Comparison of ENCODE assay signal across 1 cellular context in the genomic region with DNA sequence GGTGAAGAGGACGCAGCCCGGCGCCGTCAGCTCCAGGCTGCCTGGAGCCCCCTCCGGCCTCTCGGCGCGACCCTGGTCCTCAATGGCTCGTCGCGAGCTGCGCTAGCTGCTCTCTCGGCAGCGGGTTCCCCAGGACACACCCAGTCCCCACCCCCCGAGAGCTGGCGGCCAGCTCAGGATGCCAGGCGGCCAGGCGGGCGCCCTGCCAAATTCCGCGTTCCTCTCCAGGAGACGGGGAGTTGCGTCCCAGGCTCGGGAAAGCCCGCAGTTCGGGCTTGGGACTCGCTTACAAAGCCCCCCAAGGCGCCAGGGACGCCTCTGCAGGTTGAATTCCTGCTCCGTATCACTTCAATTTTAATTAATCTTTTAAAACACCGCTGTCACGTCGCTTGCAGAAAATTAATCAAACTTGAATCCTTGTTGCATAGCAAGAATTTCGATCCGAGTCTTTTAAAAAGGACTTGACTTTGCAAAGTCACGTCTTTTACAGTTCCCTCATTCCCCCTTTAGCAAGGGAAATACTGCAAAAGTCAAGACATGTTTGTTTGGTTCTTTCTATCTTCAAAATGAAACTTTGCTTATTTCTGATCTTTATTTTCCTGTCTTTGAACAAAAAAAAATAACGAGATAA.
TF ChIP-seq lines count a peak whose summit lies in the region.

No MANE protein-coding gene starts in this region.

TF ChIP-seq in HepG2, 621 proteins besides CTCF, POLR2A, EP300 and RAD21 (continues in another document):
- TF ChIP-seq MIER2 (CRISPR knock-in tag; IDR thresholded peaks at IDR 0.05), result no peak
- no peak for TF ChIP-seq TRIM22 (IDR thresholded peaks at IDR 0.05)
- peak; percentile 69; the same call in 1 of the 2 replicates for TF ChIP-seq ZNF878 (CRISPR knock-in tag; IDR thresholded peaks at IDR 0.05)
- TF ChIP-seq SRY (CRISPR knock-in tag; IDR thresholded peaks at IDR 0.05), result no peak
- TF ChIP-seq, protein P1, sequence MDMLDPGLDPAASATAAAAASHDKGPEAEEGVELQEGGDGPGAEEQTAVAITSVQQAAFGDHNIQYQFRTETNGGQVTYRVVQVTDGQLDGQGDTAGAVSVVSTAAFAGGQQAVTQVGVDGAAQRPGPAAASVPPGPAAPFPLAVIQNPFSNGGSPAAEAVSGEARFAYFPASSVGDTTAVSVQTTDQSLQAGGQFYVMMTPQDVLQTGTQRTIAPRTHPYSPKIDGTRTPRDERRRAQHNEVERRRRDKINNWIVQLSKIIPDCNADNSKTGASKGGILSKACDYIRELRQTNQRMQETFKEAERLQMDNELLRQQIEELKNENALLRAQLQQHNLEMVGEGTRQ (IDR thresholded peaks at IDR 0.05; ENCODE audit: low read depth, low read length), result no peak
- TF ChIP-seq, protein P1 (CRISPR knock-in tag; IDR thresholded peaks at IDR 0.05; ENCODE audit: borderline replicate concordance), result no peak
- peak; percentile 80; the same call in 1 of the 2 replicates for TF ChIP-seq KLF12 (CRISPR knock-in tag; IDR thresholded peaks at IDR 0.05; ENCODE audit: borderline replicate concordance)
- TF ChIP-seq ZNF431 (CRISPR knock-in tag; IDR thresholded peaks at IDR 0.05; ENCODE audit: borderline replicate concordance, low read depth), result no peak
- TF ChIP-seq NFYB (CRISPR knock-in tag; IDR thresholded peaks at IDR 0.05), result no peak; the same call in 1 of the 2 replicates
- TF ChIP-seq ZNF235 (CRISPR knock-in tag; IDR thresholded peaks at IDR 0.05; ENCODE audit: borderline replicate concordance), result no peak; the same call in 1 of the 2 replicates
- TF ChIP-seq ATF7 (IDR thresholded peaks at IDR 0.05), result no peak
- TF ChIP-seq ATF7 (CRISPR knock-in tag; IDR thresholded peaks at IDR 0.05), result no peak
- TF ChIP-seq RAD51 (IDR thresholded peaks at IDR 0.05; ENCODE audit: borderline replicate concordance), result no peak
- TF ChIP-seq, protein P2, sequence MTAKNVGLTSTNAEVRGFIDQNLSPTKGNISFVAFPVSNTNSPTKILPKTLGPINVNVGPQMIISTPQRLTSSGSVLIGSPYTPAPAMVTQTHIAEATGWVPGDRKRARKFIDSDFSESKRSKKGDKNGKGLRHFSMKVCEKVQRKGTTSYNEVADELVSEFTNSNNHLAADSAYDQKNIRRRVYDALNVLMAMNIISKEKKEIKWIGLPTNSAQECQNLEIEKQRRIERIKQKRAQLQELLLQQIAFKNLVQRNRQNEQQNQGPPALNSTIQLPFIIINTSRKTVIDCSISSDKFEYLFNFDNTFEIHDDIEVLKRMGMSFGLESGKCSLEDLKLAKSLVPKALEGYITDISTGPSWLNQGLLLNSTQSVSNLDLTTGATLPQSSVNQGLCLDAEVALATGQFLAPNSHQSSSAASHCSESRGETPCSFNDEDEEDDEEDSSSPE (CRISPR knock-in tag; IDR thresholded peaks at IDR 0.05), result no peak
- no peak; the same call in 1 of the 2 replicates for TF ChIP-seq NCOR1 (IDR thresholded peaks at IDR 0.05; ENCODE audit: borderline replicate concordance, low read length)
- TF ChIP-seq ZNF354B (CRISPR knock-in tag; IDR thresholded peaks at IDR 0.05), result no peak
- TF ChIP-seq ZNF749 (CRISPR knock-in tag; IDR thresholded peaks at IDR 0.05; ENCODE audit: borderline replicate concordance), result no peak
- TF ChIP-seq IRF2 (CRISPR knock-in tag; IDR thresholded peaks at IDR 0.05), result 0 out of 2 replicates have a peak, but pooled peaks have one; percentile 52
- TF ChIP-seq GLMP (CRISPR knock-in tag; IDR thresholded peaks at IDR 0.05; ENCODE audit: borderline replicate concordance), result no peak
- TF ChIP-seq ZNF292 (CRISPR knock-in tag; IDR thresholded peaks at IDR 0.05; ENCODE audit: borderline replicate concordance, low read depth), result no peak; the same call in 1 of the 2 replicates
- TF ChIP-seq PCBP1 (IDR thresholded peaks at IDR 0.05; ENCODE audit: borderline replicate concordance, low read depth, low read length), result 0 out of 2 replicates have a peak, but pooled peaks have one; percentile 46
- TF ChIP-seq DR1 (CRISPR knock-in tag; IDR thresholded peaks at IDR 0.05), result no peak
- no peak for TF ChIP-seq ZNF230 (CRISPR knock-in tag; IDR thresholded peaks at IDR 0.05)
- no peak; the same call in 1 of the 2 replicates for TF ChIP-seq ZNF746 (CRISPR knock-in tag; IDR thresholded peaks at IDR 0.05)
- TF ChIP-seq SCMH1 (CRISPR knock-in tag; IDR thresholded peaks at IDR 0.05; ENCODE audit: borderline replicate concordance), result no peak
- no peak for TF ChIP-seq PAWR (CRISPR knock-in tag; IDR thresholded peaks at IDR 0.05; ENCODE audit: borderline replicate concordance)
- TF ChIP-seq ZNF441 (CRISPR knock-in tag; IDR thresholded peaks at IDR 0.05; ENCODE audit: borderline replicate concordance), result no peak
- TF ChIP-seq ZKSCAN5 (CRISPR knock-in tag; IDR thresholded peaks at IDR 0.05), result no peak
- TF ChIP-seq AHR (CRISPR knock-in tag; IDR thresholded peaks at IDR 0.05), result peak; percentile 47; the same call in 1 of the 2 replicates
- TF ChIP-seq GABPA (IDR thresholded peaks at IDR 0.05; ENCODE audit: low read depth, low read length), result no peak
- peak; percentile 33; the same call in 1 of the 2 replicates for TF ChIP-seq GABPA (CRISPR knock-in tag; IDR thresholded peaks at IDR 0.05; ENCODE audit: low read depth)
- no peak for TF ChIP-seq ZNF496 (CRISPR knock-in tag; IDR thresholded peaks at IDR 0.05; ENCODE audit: insufficient replicate concordance)
- peak; percentile 55; the same call in 1 of the 2 replicates for TF ChIP-seq ZBTB38 (CRISPR knock-in tag; IDR thresholded peaks at IDR 0.05)
- peak; percentile 48; the same call in 1 of the 2 replicates for TF ChIP-seq NFKB2 (CRISPR knock-in tag; IDR thresholded peaks at IDR 0.05; ENCODE audit: borderline replicate concordance)
- no peak for TF ChIP-seq NFKBIZ (CRISPR knock-in tag; IDR thresholded peaks at IDR 0.05)
- TF ChIP-seq ZNF576 (CRISPR knock-in tag; IDR thresholded peaks at IDR 0.05), result no peak
- TF ChIP-seq ZNF691 (CRISPR knock-in tag; IDR thresholded peaks at IDR 0.05; ENCODE audit: borderline replicate concordance, low read depth), result no peak
- no peak for TF ChIP-seq ETS1 (CRISPR knock-in tag; IDR thresholded peaks at IDR 0.05)
- no peak for TF ChIP-seq ATRX (CRISPR knock-in tag; IDR thresholded peaks at IDR 0.05; ENCODE audit: borderline replicate concordance)
- TF ChIP-seq ELF3 (CRISPR knock-in tag; IDR thresholded peaks at IDR 0.05), result peak; percentile 91
- TF ChIP-seq ZNF33A (CRISPR knock-in tag; IDR thresholded peaks at IDR 0.05; ENCODE audit: borderline replicate concordance), result no peak; the same call in 1 of the 2 replicates
- TF ChIP-seq ZNF572 (CRISPR knock-in tag; IDR thresholded peaks at IDR 0.05), result no peak; the same call in 1 of the 2 replicates
- TF ChIP-seq GATAD2A (CRISPR knock-in tag; IDR thresholded peaks at IDR 0.05), result peak; percentile 81
- TF ChIP-seq NCOA2 (CRISPR knock-in tag; IDR thresholded peaks at IDR 0.05), result 0 out of 2 replicates have a peak, but pooled peaks have one; percentile 35
- no peak for TF ChIP-seq YEATS4 (CRISPR knock-in tag; IDR thresholded peaks at IDR 0.05; ENCODE audit: borderline replicate concordance)
- no peak for TF ChIP-seq ZSCAN21 (CRISPR knock-in tag; IDR thresholded peaks at IDR 0.05; ENCODE audit: borderline replicate concordance)
- no peak for TF ChIP-seq MYNN (CRISPR knock-in tag; IDR thresholded peaks at IDR 0.05; ENCODE audit: low read depth)
- no peak for TF ChIP-seq DNMT1 (CRISPR knock-in tag; IDR thresholded peaks at IDR 0.05)
- TF ChIP-seq ZNF891 (CRISPR knock-in tag; IDR thresholded peaks at IDR 0.05), result 0 out of 2 replicates have a peak, but pooled peaks have one; percentile 39
- TF ChIP-seq ZSCAN30 (CRISPR knock-in tag; IDR thresholded peaks at IDR 0.05), result no peak
- TF ChIP-seq POLR2AphosphoS5 (IDR thresholded peaks at IDR 0.05; ENCODE audit: low read depth, low read length), result peak; percentile 75; the same call in 1 of the 2 replicates
- TF ChIP-seq ZNF883 (CRISPR knock-in tag; IDR thresholded peaks at IDR 0.05; ENCODE audit: not compliant biosample characterization), result no peak
- no peak for TF ChIP-seq JUND (CRISPR knock-in tag; IDR thresholded peaks at IDR 0.05)
- TF ChIP-seq NR2C2 (CRISPR knock-in tag; IDR thresholded peaks at IDR 0.05; ENCODE audit: borderline replicate concordance), result no peak
- no peak for TF ChIP-seq RARG (CRISPR knock-in tag; IDR thresholded peaks at IDR 0.05; ENCODE audit: low read depth)
- TF ChIP-seq ARNTL (CRISPR knock-in tag; IDR thresholded peaks at IDR 0.05), result no peak
- TF ChIP-seq CENPT (CRISPR knock-in tag; IDR thresholded peaks at IDR 0.05; ENCODE audit: low read depth), result no peak
- TF ChIP-seq ZNF263 (CRISPR knock-in tag; IDR thresholded peaks at IDR 0.05), result no peak
- TF ChIP-seq, protein P3, sequence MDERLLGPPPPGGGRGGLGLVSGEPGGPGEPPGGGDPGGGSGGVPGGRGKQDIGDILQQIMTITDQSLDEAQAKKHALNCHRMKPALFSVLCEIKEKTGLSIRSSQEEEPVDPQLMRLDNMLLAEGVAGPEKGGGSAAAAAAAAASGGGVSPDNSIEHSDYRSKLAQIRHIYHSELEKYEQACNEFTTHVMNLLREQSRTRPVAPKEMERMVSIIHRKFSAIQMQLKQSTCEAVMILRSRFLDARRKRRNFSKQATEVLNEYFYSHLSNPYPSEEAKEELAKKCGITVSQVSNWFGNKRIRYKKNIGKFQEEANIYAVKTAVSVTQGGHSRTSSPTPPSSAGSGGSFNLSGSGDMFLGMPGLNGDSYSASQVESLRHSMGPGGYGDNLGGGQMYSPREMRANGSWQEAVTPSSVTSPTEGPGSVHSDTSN (CRISPR knock-in tag; IDR thresholded peaks at IDR 0.05), result no peak
- no peak for TF ChIP-seq ZNF207 (IDR thresholded peaks at IDR 0.05; ENCODE audit: borderline replicate concordance)
- TF ChIP-seq EZH2 (conservative IDR thresholded peaks at IDR 0.05; ENCODE audit: low read depth, low read length), result no peak
- TF ChIP-seq CHCHD3 (CRISPR knock-in tag; IDR thresholded peaks at IDR 0.05), result no peak
- TF ChIP-seq RFX1 (IDR thresholded peaks at IDR 0.05), result no peak
- no peak for TF ChIP-seq CREBL2 (CRISPR knock-in tag; IDR thresholded peaks at IDR 0.05; ENCODE audit: borderline replicate concordance)
- no peak; the same call in 1 of the 2 replicates for TF ChIP-seq ZNF740 (CRISPR knock-in tag; IDR thresholded peaks at IDR 0.05)
- no peak for TF ChIP-seq ZNF629 (CRISPR knock-in tag; conservative IDR thresholded peaks at IDR 0.05)
- TF ChIP-seq ZNF7 (CRISPR knock-in tag; IDR thresholded peaks at IDR 0.05), result no peak
- TF ChIP-seq, protein P4, sequence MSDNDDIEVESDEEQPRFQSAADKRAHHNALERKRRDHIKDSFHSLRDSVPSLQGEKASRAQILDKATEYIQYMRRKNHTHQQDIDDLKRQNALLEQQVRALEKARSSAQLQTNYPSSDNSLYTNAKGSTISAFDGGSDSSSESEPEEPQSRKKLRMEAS (IDR thresholded peaks at IDR 0.05), result no peak
- TF ChIP-seq, protein P5, sequence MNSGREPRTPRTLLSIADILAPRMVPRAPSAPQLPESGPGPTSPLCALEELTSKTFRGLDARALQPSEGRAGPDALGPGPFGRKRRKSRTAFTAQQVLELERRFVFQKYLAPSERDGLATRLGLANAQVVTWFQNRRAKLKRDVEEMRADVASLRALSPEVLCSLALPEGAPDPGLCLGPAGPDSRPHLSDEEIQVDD (CRISPR knock-in tag; IDR thresholded peaks at IDR 0.05; ENCODE audit: borderline replicate concordance), result no peak
